8 cellular contexts compared by ENCODE assay signal in the genomic region with DNA sequence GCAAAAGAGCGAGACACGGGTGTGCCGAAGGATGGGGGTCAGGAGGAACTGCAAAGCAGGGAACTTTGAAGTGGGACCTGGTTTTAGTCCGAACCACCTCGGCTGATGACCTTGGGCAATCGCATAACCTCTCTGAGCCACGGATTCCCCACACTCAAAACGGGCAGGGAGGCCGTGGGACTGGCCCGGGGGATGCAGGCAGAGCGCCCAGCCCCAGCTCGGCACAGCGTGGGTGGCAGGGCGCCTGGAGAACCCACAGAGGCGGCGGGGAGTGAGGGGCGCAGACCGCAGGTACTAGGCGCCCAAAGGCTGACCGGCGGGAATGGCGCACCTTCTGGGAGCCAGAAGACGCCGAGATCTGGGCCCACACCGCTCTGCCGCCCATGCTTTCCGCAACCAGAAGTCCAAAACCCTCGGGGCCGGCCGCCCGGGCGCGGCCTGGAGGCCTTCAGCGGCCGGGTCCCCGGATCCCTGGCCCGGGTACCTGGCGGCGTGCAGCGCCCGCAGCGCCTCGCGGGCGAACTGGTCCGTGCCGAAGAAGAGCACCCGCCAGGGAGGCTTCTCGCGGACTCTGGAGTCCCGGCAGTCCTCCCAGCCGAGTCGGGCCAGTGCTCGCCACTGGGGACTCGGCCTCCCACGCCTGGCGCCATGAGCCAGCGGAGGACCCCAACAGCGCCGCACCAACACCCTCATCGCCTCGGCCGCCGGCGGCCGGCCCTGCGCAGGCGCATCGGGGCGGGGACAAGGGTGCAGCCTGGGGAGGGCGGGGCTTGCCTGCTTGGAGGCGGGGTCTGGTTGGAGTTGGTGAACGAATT. TPM values are rescaled to one million over a fixed set of nuclear protein-coding genes. Genes with fewer than 3 reads are reported as not detected.
A peak's percentile ranks its signal among the peaks of the same experiment; 100 is the strongest.
DNase-seq lines count a peak whose midpoint lies in the region; ATAC-seq and TF ChIP-seq lines count a peak whose summit lies in the region.

Gene MTFMT, minus strand, starts transcription at position 719 of the 815 bp plus-strand sequence. Its CDS starts 26 bp downstream, at position 693.

- ATAC-seq in GM21526 (IDR thresholded peaks at IDR 0.05; ENCODE audit: low FRiP score, unreplicated experiment) (peak; percentile 72), gastroesophageal sphincter (peak; percentile 92)

- peaks cover 27% of the 10 kb centered on the region for H3K79me2 ChIP-seq in Karpas-422 (ENCODE audit: low read length)

- H3K27ac ChIP-seq in Karpas-422 (ENCODE audit: low read length), result peak within 1 kb of the TSS; percentile 29; the same call in 1 of the 2 replicates
- peak within 1 kb of the TSS; percentile 11 to 89 (median 69) for H3K27ac ChIP-seq in gastroesophageal sphincter

- DNase-seq in DMS53 (lab: John Stamatoyannopoulos, UW), result peak; percentile 83
- DNase-seq in Karpas-422, result peak; percentile 95
- peak; percentile 82 for DNase-seq in SK-N-DZ (ENCODE audit: low spot score)
- peak; percentile 95 for DNase-seq in activated naive CD4-positive, alpha-beta T cell treated with Interleukin-2 at 50 U/mL for 16 hours
- DNase-seq in non-pigmented ciliary epithelial cell (ENCODE audit: low read depth), result peak; percentile 17

- H3K9ac ChIP-seq in Karpas-422 (ENCODE audit: low read length), result peak within 1 kb of the TSS; percentile 97

- peak in 3 of 4 experiments; percentile 27 to 39 (median 36) for TF ChIP-seq CTCF in gastroesophageal sphincter (IDR thresholded peaks at IDR 0.05)
- TF ChIP-seq CTCF in subcutaneous adipose tissue (IDR thresholded peaks at IDR 0.05; ENCODE audit: low read depth), result no peak

- WGBS in gastroesophageal sphincter (ENCODE audit: low coverage in 1 of 2), 2 donors, result 0 to 2% methylated on average over 12 to 21 of the region's 73 CpGs

- H3K27me3 ChIP-seq in Karpas-422 (ENCODE audit: low read length) (no peaks in the 10 kb centered on the region), gastroesophageal sphincter (no peaks in the 10 kb centered on the region)

- peak within 1 kb of the TSS; percentile 88 for H3K4me2 ChIP-seq in Karpas-422 (ENCODE audit: low read depth, low read length, poor library complexity, severe bottlenecking)

- H3K36me3 ChIP-seq in Karpas-422 (ENCODE audit: insufficient read depth, low read length) (peaks cover 13% of the 10 kb centered on the region; the same call in 1 of the 2 replicates), gastroesophageal sphincter (peaks cover 0 to 27% of the 10 kb centered on the region in 2 donors)

- peak within 1 kb of the TSS; percentile 48; the same call in 1 of the 2 replicates for H2AFZ ChIP-seq in Karpas-422 (ENCODE audit: low read length)

- no peaks in the 10 kb centered on the region for H3K9me3 ChIP-seq in Karpas-422 (ENCODE audit: low read length)
- H3K9me3 ChIP-seq in gastroesophageal sphincter, result no peaks in the 10 kb centered on the region

- H3K4me3 ChIP-seq in Karpas-422 (ENCODE audit: low read length) (peak within 1 kb of the TSS; percentile 100), gastroesophageal sphincter (peak within 1 kb of the TSS; percentile 52 to 93)

- TF ChIP-seq POLR2A in gastroesophageal sphincter (IDR thresholded peaks at IDR 0.05), result peak; percentile 90 to 93

- no peaks in the 10 kb centered on the region; the same call in 1 of the 2 replicates for H4K20me1 ChIP-seq in Karpas-422 (ENCODE audit: insufficient read depth, low read depth, low read length)

- no peak for TF ChIP-seq EP300 in gastroesophageal sphincter (IDR thresholded peaks at IDR 0.05)

- peaks cover 20% of the 10 kb centered on the region for H3K4me1 ChIP-seq in Karpas-422 (ENCODE audit: low read length)
- peaks cover 3 to 38% (median 14%) of the 10 kb centered on the region in 3 donors for H3K4me1 ChIP-seq in gastroesophageal sphincter

- no peaks in the 10 kb centered on the region for H3K9me2 ChIP-seq in Karpas-422 (replicated peaks; ENCODE audit: insufficient read depth, low read length)

RNA-seq across cellular contexts. Expression of gene MTFMT, which starts in this region (rescaled TPM):
- 19.3 and 23.4 TPM in 2 replicates for total RNA-seq in Karpas-422 (2014; rRNA removed; shearing (Covaris generic); ENCODE audit: low replicate concordance)
- 15.7 and 22.6 TPM in 2 replicates for polyA plus RNA-seq in SK-N-DZ (2014; cell fraction: cytosol; rRNA removed)
- polyA plus RNA-seq in SK-N-DZ (2014; cell fraction: nucleus; rRNA removed), result 11.9 and 13.0 TPM in 2 replicates
- total RNA-seq in gastroesophageal sphincter (10 to 100 TPM; 21.1 to 36.9 (median 29.4) TPM), subcutaneous adipose tissue (10 to 100 TPM; 18.3 to 29.0 (median 23.7) TPM)

Comparison
In these comparisons a context has a peak if more than half of its experiments do, and no peak if none do; other contexts are left out.
1. Peak in every context shown above with its lines: DNase-seq, ATAC-seq, H3K4me3 ChIP-seq and H3K27ac ChIP-seq.
2. DNase-seq: peak in every context shown above with its lines; median percentile 95 in Karpas-422; 95 in activated naive CD4-positive, alpha-beta T cell treated with Interleukin-2 at 50 U/mL for 16 hours; 83 in DMS53; 82 in SK-N-DZ; 17 in non-pigmented ciliary epithelial cell.